1 cellular context compared by ENCODE assay signal in the genomic region with DNA sequence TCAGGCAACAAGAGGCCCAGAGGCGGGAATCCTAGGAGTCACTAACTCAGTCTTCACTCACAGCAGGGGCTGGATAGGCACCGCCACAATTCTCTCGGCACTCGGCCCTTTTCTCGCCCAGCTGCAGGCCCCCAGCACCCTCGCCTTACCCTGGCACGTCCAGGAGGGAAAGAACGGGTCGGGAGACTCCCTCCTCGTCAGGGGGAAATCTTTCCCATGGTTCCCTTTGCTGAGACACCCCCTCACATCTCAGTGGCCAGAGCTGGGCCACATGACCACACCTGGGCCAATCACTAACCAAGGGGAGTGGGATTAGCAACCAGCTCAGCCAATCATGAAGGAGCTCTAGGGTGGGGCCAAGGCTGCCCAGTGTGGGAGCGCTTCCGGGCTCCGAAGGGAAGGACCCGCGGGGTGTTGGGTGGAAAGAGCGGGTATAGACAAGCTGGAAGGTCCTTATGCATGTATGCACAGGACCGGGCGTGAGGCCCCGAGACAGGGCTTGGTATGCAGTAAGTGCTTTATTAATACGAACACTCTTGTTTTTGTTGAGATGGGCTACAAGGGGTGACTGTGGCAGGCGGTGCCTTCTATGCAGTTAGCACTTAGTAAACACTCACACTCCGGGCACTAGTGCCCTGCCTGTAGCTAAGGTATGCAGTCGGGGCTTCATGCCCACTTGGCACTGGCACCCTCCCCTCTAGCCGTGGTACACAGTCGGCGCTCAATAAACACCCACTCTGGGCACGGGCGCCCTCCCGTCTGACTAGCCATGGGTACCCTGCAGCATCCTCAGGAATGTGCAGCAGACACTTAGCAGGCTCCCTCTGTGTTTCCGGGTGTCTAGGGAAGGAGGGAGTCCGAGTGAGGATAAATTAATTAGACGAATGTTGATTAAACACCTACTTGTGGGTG.
TF ChIP-seq lines count a peak whose summit lies in the region.

No MANE protein-coding gene starts in this region.

TF ChIP-seq in HCT116, 20 proteins besides CTCF, POLR2A, EP300 and RAD21 (continued from another document):
- no peak for TF ChIP-seq ZFX (IDR thresholded peaks at IDR 0.05)
- TF ChIP-seq POLR2AphosphoS5 (IDR thresholded peaks at IDR 0.05; ENCODE audit: low read depth, low read length): no peak
- no peak for TF ChIP-seq TCF7L2 (IDR thresholded peaks at IDR 0.05; ENCODE audit: borderline replicate concordance, extremely low read depth, insufficient read depth, insufficient read length)
- no peak for TF ChIP-seq JUND (IDR thresholded peaks at IDR 0.05)
- no peak for TF ChIP-seq EZH2phosphoT487 (IDR thresholded peaks at IDR 0.05; ENCODE audit: borderline replicate concordance)
- no peak for TF ChIP-seq EGR1 (IDR thresholded peaks at IDR 0.05; ENCODE audit: low read depth)
- TF ChIP-seq ZNF274 (IDR thresholded peaks at IDR 0.05; ENCODE audit: low read depth, low read length): no peak
- no peak for TF ChIP-seq EZH2 (IDR thresholded peaks at IDR 0.05)
- TF ChIP-seq, protein P1, sequence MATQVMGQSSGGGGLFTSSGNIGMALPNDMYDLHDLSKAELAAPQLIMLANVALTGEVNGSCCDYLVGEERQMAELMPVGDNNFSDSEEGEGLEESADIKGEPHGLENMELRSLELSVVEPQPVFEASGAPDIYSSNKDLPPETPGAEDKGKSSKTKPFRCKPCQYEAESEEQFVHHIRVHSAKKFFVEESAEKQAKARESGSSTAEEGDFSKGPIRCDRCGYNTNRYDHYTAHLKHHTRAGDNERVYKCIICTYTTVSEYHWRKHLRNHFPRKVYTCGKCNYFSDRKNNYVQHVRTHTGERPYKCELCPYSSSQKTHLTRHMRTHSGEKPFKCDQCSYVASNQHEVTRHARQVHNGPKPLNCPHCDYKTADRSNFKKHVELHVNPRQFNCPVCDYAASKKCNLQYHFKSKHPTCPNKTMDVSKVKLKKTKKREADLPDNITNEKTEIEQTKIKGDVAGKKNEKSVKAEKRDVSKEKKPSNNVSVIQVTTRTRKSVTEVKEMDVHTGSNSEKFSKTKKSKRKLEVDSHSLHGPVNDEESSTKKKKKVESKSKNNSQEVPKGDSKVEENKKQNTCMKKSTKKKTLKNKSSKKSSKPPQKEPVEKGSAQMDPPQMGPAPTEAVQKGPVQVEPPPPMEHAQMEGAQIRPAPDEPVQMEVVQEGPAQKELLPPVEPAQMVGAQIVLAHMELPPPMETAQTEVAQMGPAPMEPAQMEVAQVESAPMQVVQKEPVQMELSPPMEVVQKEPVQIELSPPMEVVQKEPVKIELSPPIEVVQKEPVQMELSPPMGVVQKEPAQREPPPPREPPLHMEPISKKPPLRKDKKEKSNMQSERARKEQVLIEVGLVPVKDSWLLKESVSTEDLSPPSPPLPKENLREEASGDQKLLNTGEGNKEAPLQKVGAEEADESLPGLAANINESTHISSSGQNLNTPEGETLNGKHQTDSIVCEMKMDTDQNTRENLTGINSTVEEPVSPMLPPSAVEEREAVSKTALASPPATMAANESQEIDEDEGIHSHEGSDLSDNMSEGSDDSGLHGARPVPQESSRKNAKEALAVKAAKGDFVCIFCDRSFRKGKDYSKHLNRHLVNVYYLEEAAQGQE (IDR thresholded peaks at IDR 0.05; ENCODE audit: low read depth): no peak
- TF ChIP-seq SRF (IDR thresholded peaks at IDR 0.05; ENCODE audit: low read depth): no peak
- TF ChIP-seq, protein P2, sequence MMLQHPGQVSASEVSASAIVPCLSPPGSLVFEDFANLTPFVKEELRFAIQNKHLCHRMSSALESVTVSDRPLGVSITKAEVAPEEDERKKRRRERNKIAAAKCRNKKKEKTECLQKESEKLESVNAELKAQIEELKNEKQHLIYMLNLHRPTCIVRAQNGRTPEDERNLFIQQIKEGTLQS (IDR thresholded peaks at IDR 0.05): no peak
- TF ChIP-seq CEBPB (IDR thresholded peaks at IDR 0.05; ENCODE audit: low read depth): no peak
- no peak for TF ChIP-seq YY1 (IDR thresholded peaks at IDR 0.05; ENCODE audit: extremely low read depth, insufficient replicate concordance, low read depth, low read length)
